Comparison of ENCODE assay signal across 9 cellular contexts in genomic region chr10:29392376-29393021, GRCh38.
DNase-seq lines count a peak whose midpoint lies in the region; ATAC-seq and TF ChIP-seq lines count a peak whose summit lies in the region.
"Had no signal": no experiment of that assay in that cellular context is flagged by ENCODE, and none has a peak within 500 bp of the region (broad histone marks: within the 10 kb centered on the region; RNA-seq: fewer than 3 reads in every experiment).

No MANE protein-coding gene starts in this region.

- TF ChIP-seq POLR2A in IMR-90 (IDR thresholded peaks at IDR 0.05; ENCODE audit: low read depth, low read length) = no peak
- no peak for TF ChIP-seq POLR2A in erythroblast (IDR thresholded peaks at IDR 0.05; ENCODE audit: low read length)

- H3K9me3 Mint-ChIP-seq in naive thymus-derived CD8-positive, alpha-beta T cell = no peaks in the 10 kb centered on the region
- H3K9me3 Mint-ChIP-seq: memory B cell had no signal

- no peak overlapping the region for H3K9ac ChIP-seq in IMR-90 (ENCODE audit: low read depth, low read length)

- H3K27me3 Mint-ChIP-seq in naive thymus-derived CD8-positive, alpha-beta T cell = peaks cover 4 to 22% (median 11%) of the 10 kb centered on the region in 5 donors

- no peaks in the 10 kb centered on the region for H3K36me3 Mint-ChIP-seq in naive thymus-derived CD8-positive, alpha-beta T cell
- H3K36me3 Mint-ChIP-seq: memory B cell had no signal

- H2AK9ac ChIP-seq in IMR-90 (replicated peaks; ENCODE audit: low read depth, low read length, poor library complexity) = no peak overlapping the region

- H3K27me3 ChIP-seq in IMR-90 (ENCODE audit: control insufficient read depth, insufficient read depth, low read length) = peaks cover 50% of the 10 kb centered on the region

- no peak overlapping the region for H3K18ac ChIP-seq in IMR-90 (ENCODE audit: low read depth, low read length)

- H3K4me1 Mint-ChIP-seq in naive thymus-derived CD8-positive, alpha-beta T cell = peaks cover 0 to 2% (median 0%) of the 10 kb centered on the region in 4 donors

- no peak overlapping the region for H3K4me3 Mint-ChIP-seq in naive thymus-derived CD8-positive, alpha-beta T cell
- H3K4me3 Mint-ChIP-seq: memory B cell had no signal

- no peaks in the 10 kb centered on the region for H3K9me3 ChIP-seq in IMR-90 (ENCODE audit: control insufficient read depth, insufficient read depth, low read length)

- no peak overlapping the region for H3K56ac ChIP-seq in IMR-90 (ENCODE audit: extremely low read depth, insufficient read depth, low read length)

- H3K27ac Mint-ChIP-seq in naive thymus-derived CD8-positive, alpha-beta T cell = peak overlapping the region in 1 of 10 donors; percentile 47
- H3K27ac Mint-ChIP-seq: memory B cell had no signal

- H2AFZ ChIP-seq in IMR-90 (replicated peaks; ENCODE audit: low read length, poor library complexity) = no peak overlapping the region

- no peak overlapping the region for H4K5ac ChIP-seq in IMR-90 (ENCODE audit: low read depth, low read length)

- peak; percentile 31 for DNase-seq in IMR-90
- peak; percentile 14 to 52 for DNase-seq in erythroblast (lab: John Stamatoyannopoulos, UW)
- peak in 4 of 10 donors; percentile 4 to 31 (median 24) for DNase-seq in naive thymus-derived CD8-positive, alpha-beta T cell

- no peak overlapping the region for H2BK5ac ChIP-seq in IMR-90 (ENCODE audit: low read depth, low read length, poor library complexity, severe bottlenecking)

- TF ChIP-seq RAD21 in IMR-90 (IDR thresholded peaks at IDR 0.05; ENCODE audit: low read length) = peak; percentile 60

- H3K79me1 ChIP-seq in IMR-90 (ENCODE audit: low read depth in 1 of 2, low read length in 2 of 2) = no peaks in the 10 kb centered on the region

- H4K20me1 ChIP-seq in IMR-90 (ENCODE audit: insufficient read depth, low read length) = no peaks in the 10 kb centered on the region

- no peak overlapping the region for H3K4ac ChIP-seq in IMR-90 (ENCODE audit: low read depth, low read length)

- ATAC-seq in GM18502 (IDR thresholded peaks at IDR 0.05; ENCODE audit: poor library complexity, unreplicated experiment) (peak; percentile 58), IMR-90 (ENCODE audit: low read depth) (peak; percentile 94), SK-N-SH treated with all-trans-retinoic acid at 6 μM for 48 hours (peak; percentile 92), GM19397 (IDR thresholded peaks at IDR 0.05; ENCODE audit: unreplicated experiment) (no peak), GM21367 (IDR thresholded peaks at IDR 0.05; ENCODE audit: unreplicated experiment) (no peak)
- ATAC-seq in naive thymus-derived CD8-positive, alpha-beta T cell = peak; percentile 39 to 45

- H2AK5ac ChIP-seq in IMR-90 (ENCODE audit: low read depth, low read length) = no peak overlapping the region

- no peak overlapping the region for H2BK15ac ChIP-seq in IMR-90 (ENCODE audit: low read depth, low read length)

- no peak overlapping the region for H3K4me2 ChIP-seq in IMR-90 (ENCODE audit: low read depth, low read length)

- H4K91ac ChIP-seq in IMR-90 (ENCODE audit: insufficient read depth, low read depth, low read length) = no peak overlapping the region

- no peaks in the 10 kb centered on the region; the same call in 1 of the 2 replicates for H3K9me1 ChIP-seq in IMR-90 (ENCODE audit: insufficient read depth, low read length)

- BruUV-seq in IMR-90 (replicated peaks; lab: Mats Ljungman, UMichigan) = no TSS peak

- POLR2A ChIA-PET in IMR-90 (lab: Charles Lee; ENCODE audit: unreplicated experiment) = no interaction called here
- POLR2A ChIA-PET in naive thymus-derived CD8-positive, alpha-beta T cell (lab: Charles Lee) = no interaction called here

- in situ Hi-C loops in IMR-90 (cut with MboI; ENCODE audit: low sequenced_read_pairs) = no loop called here

- H3K36me3 ChIP-seq in IMR-90 (ENCODE audit: control insufficient read depth, insufficient read depth, low read length) = no peaks in the 10 kb centered on the region

- intact Hi-C loops in IMR-90 (cut with micrococcal nuclease) = loop anchor here (2.0 to 5.0 kb wide), 2 partner anchors 56 to 765 kb away; no protein-coding TSS in a partner anchor

- H3K14ac ChIP-seq in IMR-90 (replicated peaks; ENCODE audit: low read depth, low read length) = no peak overlapping the region

- H2BK20ac ChIP-seq in IMR-90 (ENCODE audit: low read depth, low read length) = no peak overlapping the region

- no peak overlapping the region for H3K27ac ChIP-seq in C4-2B
- H3K27ac ChIP-seq in IMR-90 (ENCODE audit: insufficient read depth, low read length) = no peak overlapping the region

- TF ChIP-seq CTCF in C4-2B (conservative IDR thresholded peaks at IDR 0.05) (peak; percentile 96), IMR-90 (conservative IDR thresholded peaks at IDR 0.05; ENCODE audit: low read depth, low read length) (peak; percentile 67)

- no peak overlapping the region for H3K23ac ChIP-seq in IMR-90 (ENCODE audit: low read depth, low read length)

- no peak overlapping the region for H2BK120ac ChIP-seq in IMR-90 (ENCODE audit: low read depth, low read length)

- dilution Hi-C loops in IMR-90 (cut with HindIII; ENCODE audit: low sequenced_read_pairs, unreplicated experiment) = no loop called here

- WGBS in IMR-90 (ENCODE audit: extremely low coverage in 2 of 2, insufficient read length in 1 of 2), 2 experiments = 11% methylated on average over 1 of the region's 4 CpGs; no CpG with 5 or more reads in 1 of the 2 experiments

- CTCF ChIA-PET in IMR-90 (lab: Yijun Ruan, JAX) = interaction anchor here (0.6 to 2.2 kb wide), 10 partner anchors 9 to 764 kb away, joined by 3 to 8 read pairs (median 4); no protein-coding TSS in a partner anchor

- no peaks in the 10 kb centered on the region for H3K4me1 ChIP-seq in IMR-90 (ENCODE audit: control insufficient read depth, insufficient read depth, low read length)

- H4K8ac ChIP-seq in IMR-90 (ENCODE audit: low read depth in 2 of 2, low read length in 2 of 2) = no peak overlapping the region

- H3K4me3 ChIP-seq in IMR-90 (ENCODE audit: insufficient read depth, low read depth, low read length) = no peak overlapping the region

TF ChIP-seq in IMR-90, 13 proteins besides CTCF, POLR2A, EP300 and RAD21:
- TF ChIP-seq RCOR1 (IDR thresholded peaks at IDR 0.05; ENCODE audit: insufficient replicate concordance, low read length) (no peak), SMC3 (IDR thresholded peaks at IDR 0.05; ENCODE audit: low read depth, low read length) (peak; percentile 43)

TF ChIP-seq in SK-N-SH treated with all-trans-retinoic acid at 6 μM for 48 hours, 23 proteins besides CTCF, POLR2A, EP300 and RAD21 (continues in another document):
- TF ChIP-seq TCF4 (CRISPR knock-in tag; IDR thresholded peaks at IDR 0.05; ENCODE audit: borderline replicate concordance) = no peak
- no peak for TF ChIP-seq RARB (CRISPR knock-in tag; IDR thresholded peaks at IDR 0.05)
- TF ChIP-seq TSHZ2 (CRISPR knock-in tag; IDR thresholded peaks at IDR 0.05) = no peak
- no peak for TF ChIP-seq CSRNP3 (CRISPR knock-in tag; IDR thresholded peaks at IDR 0.05)
- TF ChIP-seq ZNF70 (CRISPR knock-in tag; IDR thresholded peaks at IDR 0.05) = no peak
- TF ChIP-seq BACH2 (CRISPR knock-in tag; IDR thresholded peaks at IDR 0.05; ENCODE audit: borderline replicate concordance) = no peak
- no peak for TF ChIP-seq TOX (CRISPR knock-in tag; IDR thresholded peaks at IDR 0.05; ENCODE audit: borderline replicate concordance)
- TF ChIP-seq ZNF565 (CRISPR knock-in tag; conservative IDR thresholded peaks at IDR 0.05; ENCODE audit: low read depth) = no peak
- TF ChIP-seq ZFP30 (CRISPR knock-in tag; IDR thresholded peaks at IDR 0.05) = no peak
- no peak for TF ChIP-seq SNAI2 (CRISPR knock-in tag; IDR thresholded peaks at IDR 0.05)
- TF ChIP-seq ISL1 (CRISPR knock-in tag; IDR thresholded peaks at IDR 0.05) = no peak
- no peak for TF ChIP-seq GLIS3 (CRISPR knock-in tag; IDR thresholded peaks at IDR 0.05)
- TF ChIP-seq ESRRG (CRISPR knock-in tag; IDR thresholded peaks at IDR 0.05) = no peak

Comparison
In these comparisons a context has a peak if more than half of its experiments do, and no peak if none do; other contexts are left out.
1. ATAC-seq: peak in GM18502 (single experiment), IMR-90 (single experiment), SK-N-SH treated with all-trans-retinoic acid at 6 μM for 48 hours (single experiment) and naive thymus-derived CD8-positive, alpha-beta T cell (2 of 2); none in GM19397 (single experiment) and GM21367 (single experiment).